In genomic region chr15:100349321-100349695, GRCh38 we compare ENCODE assay signal across 8 cellular contexts. TPM values are rescaled to one million over a fixed set of nuclear protein-coding genes. Genes with fewer than 3 reads are reported as not detected.
DNase-seq lines count a peak whose midpoint lies in the region; TF ChIP-seq lines count a peak whose summit lies in the region.

No MANE protein-coding gene starts in this region.

- peak overlapping the region; percentile 99 for H2AFZ ChIP-seq in hepatocyte

- no peaks in the 10 kb centered on the region for H3K9me2 ChIP-seq in hepatocyte (replicated peaks; ENCODE audit: insufficient read depth)

- H3K4me3 ChIP-seq in SJSA1, result peak overlapping the region; percentile 44; the same call in 1 of the 2 replicates
- no peak overlapping the region for H3K4me3 ChIP-seq in hepatocyte
- peak overlapping the region; percentile 67 for H3K4me3 ChIP-seq in retinal pigment epithelial cell (ENCODE audit: low read length)

- H3K9me3 ChIP-seq in ES-I3 (ENCODE audit: control insufficient read depth, insufficient read depth, low read length), result no peaks in the 10 kb centered on the region
- no peaks in the 10 kb centered on the region; the same call in 1 of the 2 replicates for H3K9me3 ChIP-seq in SJSA1 (replicated peaks)
- no peaks in the 10 kb centered on the region for H3K9me3 ChIP-seq in hepatocyte (ENCODE audit: low read depth)

- H3K4me1 ChIP-seq in ES-I3 (ENCODE audit: insufficient read depth, low read length) (no peaks in the 10 kb centered on the region), SJSA1 (replicated peaks) (peaks cover 13% of the 10 kb centered on the region; the same call in 1 of the 2 replicates), hepatocyte (ENCODE audit: insufficient read depth) (peaks cover 8% of the 10 kb centered on the region)

- 61% methylated on average over 17 of the region's 17 CpGs for WGBS in hepatocyte (ENCODE audit: low lambda C conversion rate, missing lambda C conversion rate)

- no peaks in the 10 kb centered on the region for H3K79me2 ChIP-seq in hepatocyte

- H4K20me1 ChIP-seq in hepatocyte (ENCODE audit: insufficient read depth, poor library complexity, severe bottlenecking), result no peaks in the 10 kb centered on the region

- DNase-seq in SJSA1 (ENCODE audit: low read depth in 1 of 2, low spot score in 2 of 2) (no peak), hepatocyte (ENCODE audit: low spot score) (no peak), retinal pigment epithelial cell (ENCODE audit: low read depth) (no peak), occipital lobe (lab: John Stamatoyannopoulos, UW) (no peak), HT-29 (ENCODE audit: low spot score) (no peak), NCI-H1105 treated with DMSO at 0.1 percent for 48 hours (lab: John Stamatoyannopoulos, UW) (no peak)
- no peak for DNase-seq in stimulated activated CD4-positive, alpha-beta T cell treated with anti-CD3 and anti-CD28 coated beads, Interleukin-4, amount 100 ng/mL, for 4 hours

- H3K36me3 ChIP-seq in ES-I3 (ENCODE audit: insufficient read depth, low read length), result no peaks in the 10 kb centered on the region
- no peaks in the 10 kb centered on the region for H3K36me3 ChIP-seq in SJSA1
- no peaks in the 10 kb centered on the region for H3K36me3 ChIP-seq in hepatocyte (replicated peaks; ENCODE audit: insufficient read depth, low read depth)

- H3K4me2 ChIP-seq in hepatocyte, result peak overlapping the region; percentile 87

- no peak for TF ChIP-seq CTCF in hepatocyte (IDR thresholded peaks at IDR 0.05; ENCODE audit: poor library complexity)
- TF ChIP-seq CTCF in retinal pigment epithelial cell (conservative IDR thresholded peaks at IDR 0.05; ENCODE audit: low read depth, low read length), result no peak

- H3K9ac ChIP-seq in ES-I3 (ENCODE audit: low read depth, low read length), result peak overlapping the region; percentile 86; the same call in 1 of the 2 replicates

- H3K27me3 ChIP-seq in SJSA1 (replicated peaks) (0 out of 2 replicates have a peak, but pooled peaks cover 2% of the 10 kb centered on the region), hepatocyte (peaks cover 12% of the 10 kb centered on the region)

- no peak overlapping the region for H3K27ac ChIP-seq in SJSA1
- H3K27ac ChIP-seq in hepatocyte, result peak overlapping the region; percentile 94

RNA-seq across cellular contexts. Expression of gene ADAMTS17, which starts 7.5 kb away (rescaled TPM):
- 0.32 and 0.50 TPM in 2 replicates for total RNA-seq in SJSA1 (2014; rRNA removed; shearing (Covaris generic))
- total RNA-seq in hepatocyte, result 2.7 and 3.7 TPM in 2 replicates
- polyA plus RNA-seq in hepatocyte, result 4.4 TPM in 2 replicates
- 5.1 TPM for total RNA-seq in occipital lobe
- total RNA-seq in HT-29 (2014; rRNA removed; shearing (Covaris generic)), result 3.0 and 4.2 TPM in 2 replicates
